ENCODE assay signal across 30 cellular contexts in genomic region chr2:3039188-3040065, GRCh38.
A peak's percentile ranks its signal among the peaks of the same experiment; 100 is the strongest.
DNase-seq lines count a peak whose midpoint lies in the region; ATAC-seq, FAIRE-seq and TF ChIP-seq lines count a peak whose summit lies in the region.
"Had no signal": no experiment of that assay in that cellular context is flagged by ENCODE, and none has a peak within 500 bp of the region (broad histone marks: within the 10 kb centered on the region; RNA-seq: fewer than 3 reads in every experiment).

No MANE protein-coding gene starts in this region.

- intact Hi-C loops in kidney (cut with DNase I): no loop called here

- H3K9me3 ChIP-seq in kidney (ENCODE audit: control insufficient read depth in 1 of 2, low read length in 2 of 2): no peaks in the 10 kb centered on the region
- H3K9me3 ChIP-seq: MG63 had no signal

- no peak for DNase-seq in activated CD4-positive, alpha-beta T cell treated with anti-CD3 and anti-CD28 coated beads, Interleukin-2, amount 10 ng/mL, durations not matched to agents 7 days and 5 days
- no peak for DNase-seq in activated CD4-positive, alpha-beta T cell treated with anti-CD3 and anti-CD28 coated beads for 4 hours
- DNase-seq in kidney (peak; percentile 19), neural crest cell (ENCODE audit: low read depth, low spot score) (no peak), midbrain (lab: John Stamatoyannopoulos, UW) (no peak), cerebellar cortex (ENCODE audit: low spot score) (no peak)
- DNase-seq: CD8-positive, alpha-beta memory T cell; DMS 273 treated with DMSO at 0.1 percent for 48 hours; DMS79; EL; GDM1; H9; HFFc6; IMR-90; KG1; MG63; NCI-H1694; NCI-H2029 treated with DMSO at 0.1 percent for 48 hours; NCI-H446 treated with DMSO at 0.1 percent for 48 hours; NCI-H526; NCI-H82; NK-92 treated with Interleukin-12 subunit alpha and Interleukin-12 subunit beta, amount 100 ng/mL, for 24 hours; PC-9 had no signal

- ATAC-seq in activated T-helper 17 cell treated with anti-CD3 and anti-CD28 coated beads, Interleukin-2, amount 50 U/mL, for 72 hours (replicated peaks): no peak
- ATAC-seq: GM12878, GM23338, Right ventricle myocardium inferior had no signal

- POLR2A ChIA-PET in activated CD4-positive, alpha-beta T cell treated with anti-CD3 and anti-CD28 coated beads, Interleukin-2, amount 10 ng/mL, durations not matched to agents 7 days and 5 days (lab: Charles Lee): no interaction called here

- TF ChIP-seq CTCF in kidney (IDR thresholded peaks at IDR 0.05; ENCODE audit: borderline replicate concordance, extremely low read depth, insufficient read depth): no peak
- TF ChIP-seq CTCF in neural crest cell (conservative IDR thresholded peaks at IDR 0.05): no peak

- H3K4me3 Mint-ChIP-seq in activated CD4-positive, alpha-beta T cell treated with anti-CD3 and anti-CD28 coated beads, Interleukin-2, amount 10 ng/mL, durations not matched to agents 7 days and 5 days: no peak overlapping the region
- H3K4me3 Mint-ChIP-seq in neural crest cell: peak overlapping the region; percentile 12
- no peak overlapping the region for H3K4me3 Mint-ChIP-seq in activated T-helper 17 cell treated with anti-CD3 and anti-CD28 coated beads, Interleukin-2, amount 50 U/mL, for 72 hours
- H3K4me3 Mint-ChIP-seq: B cell; CD14-positive monocyte; CD8-positive, alpha-beta memory T cell; GM23338; H9; HFFc6 had no signal

- H3K4me1 Mint-ChIP-seq in activated CD4-positive, alpha-beta T cell treated with anti-CD3 and anti-CD28 coated beads, Interleukin-2, amount 10 ng/mL, durations not matched to agents 7 days and 5 days: no peaks in the 10 kb centered on the region
- H3K4me1 Mint-ChIP-seq in neural crest cell: peaks cover 22% of the 10 kb centered on the region
- peaks cover 4% of the 10 kb centered on the region for H3K4me1 Mint-ChIP-seq in activated T-helper 17 cell treated with anti-CD3 and anti-CD28 coated beads, Interleukin-2, amount 50 U/mL, for 72 hours
- H3K4me1 Mint-ChIP-seq: B cell; CD14-positive monocyte; CD8-positive, alpha-beta memory T cell; GM23338 had no signal

- CTCF ChIA-PET in activated CD4-positive, alpha-beta T cell treated with anti-CD3 and anti-CD28 coated beads, Interleukin-2, amount 10 ng/mL, durations not matched to agents 7 days and 5 days (lab: Charles Lee): no interaction called here

- H3K27ac Mint-ChIP-seq in activated CD4-positive, alpha-beta T cell treated with anti-CD3 and anti-CD28 coated beads, Interleukin-2, amount 10 ng/mL, durations not matched to agents 7 days and 5 days: peak overlapping the region; percentile 33
- no peak overlapping the region for H3K27ac Mint-ChIP-seq in neural crest cell (ENCODE audit: unreplicated experiment)
- H3K27ac Mint-ChIP-seq in activated T-helper 17 cell treated with anti-CD3 and anti-CD28 coated beads, Interleukin-2, amount 50 U/mL, for 72 hours: no peak overlapping the region
- H3K27ac Mint-ChIP-seq: B cell; CD8-positive, alpha-beta memory T cell; GM23338; HFFc6 had no signal

- H3K36me3 Mint-ChIP-seq in activated CD4-positive, alpha-beta T cell treated with anti-CD3 and anti-CD28 coated beads, Interleukin-2, amount 10 ng/mL, durations not matched to agents 7 days and 5 days (ENCODE audit: low read depth): no peaks in the 10 kb centered on the region
- H3K36me3 Mint-ChIP-seq in neural crest cell (ENCODE audit: low read depth): no peaks in the 10 kb centered on the region
- H3K36me3 Mint-ChIP-seq in activated T-helper 17 cell treated with anti-CD3 and anti-CD28 coated beads, Interleukin-2, amount 50 U/mL, for 72 hours (ENCODE audit: low read depth): no peaks in the 10 kb centered on the region
- H3K36me3 Mint-ChIP-seq: CD14-positive monocyte; CD8-positive, alpha-beta memory T cell had no signal

- no peak overlapping the region for H3K27ac ChIP-seq in kidney (ENCODE audit: low read depth in 2 of 2, low read length in 2 of 2)
- H3K27ac ChIP-seq: 22Rv1, PC-9 had no signal

- H3K36me3 ChIP-seq in kidney (ENCODE audit: control insufficient read depth in 1 of 2, insufficient read depth in 2 of 2, low read length in 2 of 2): no peaks in the 10 kb centered on the region
- H3K36me3 ChIP-seq: MG63 had no signal

- H3K9ac ChIP-seq in kidney (ENCODE audit: low read length in 2 of 2): no peak overlapping the region

- H3K9me3 Mint-ChIP-seq in activated CD4-positive, alpha-beta T cell treated with anti-CD3 and anti-CD28 coated beads, Interleukin-2, amount 10 ng/mL, durations not matched to agents 7 days and 5 days: no peaks in the 10 kb centered on the region
- H3K9me3 Mint-ChIP-seq in neural crest cell: no peaks in the 10 kb centered on the region
- H3K9me3 Mint-ChIP-seq in activated T-helper 17 cell treated with anti-CD3 and anti-CD28 coated beads, Interleukin-2, amount 50 U/mL, for 72 hours: no peaks in the 10 kb centered on the region
- H3K9me3 Mint-ChIP-seq: GM23338, H9 had no signal

- H3K27me3 Mint-ChIP-seq in activated CD4-positive, alpha-beta T cell treated with anti-CD3 and anti-CD28 coated beads, Interleukin-2, amount 10 ng/mL, durations not matched to agents 7 days and 5 days: no peaks in the 10 kb centered on the region
- no peaks in the 10 kb centered on the region for H3K27me3 Mint-ChIP-seq in neural crest cell (ENCODE audit: low read depth)
- peaks cover 4% of the 10 kb centered on the region for H3K27me3 Mint-ChIP-seq in activated T-helper 17 cell treated with anti-CD3 and anti-CD28 coated beads, Interleukin-2, amount 50 U/mL, for 72 hours
- H3K27me3 Mint-ChIP-seq: B cell had no signal

- FAIRE-seq in kidney (lab: Jason Lieb, UNC): no peak
- FAIRE-seq: GM12878 had no signal

- no peaks in the 10 kb centered on the region for H3K4me1 ChIP-seq in kidney (ENCODE audit: control insufficient read depth in 1 of 2, insufficient read depth in 1 of 2, low read depth in 1 of 2, low read length in 2 of 2)

- H3K4me3 ChIP-seq in kidney (ENCODE audit: low read length in 2 of 2): no peak overlapping the region
- H3K4me3 ChIP-seq: GM12878, GM23338, MG63, PC-9 had no signal
